Comparison of ENCODE assay signal across 11 cellular contexts in the genomic region with DNA sequence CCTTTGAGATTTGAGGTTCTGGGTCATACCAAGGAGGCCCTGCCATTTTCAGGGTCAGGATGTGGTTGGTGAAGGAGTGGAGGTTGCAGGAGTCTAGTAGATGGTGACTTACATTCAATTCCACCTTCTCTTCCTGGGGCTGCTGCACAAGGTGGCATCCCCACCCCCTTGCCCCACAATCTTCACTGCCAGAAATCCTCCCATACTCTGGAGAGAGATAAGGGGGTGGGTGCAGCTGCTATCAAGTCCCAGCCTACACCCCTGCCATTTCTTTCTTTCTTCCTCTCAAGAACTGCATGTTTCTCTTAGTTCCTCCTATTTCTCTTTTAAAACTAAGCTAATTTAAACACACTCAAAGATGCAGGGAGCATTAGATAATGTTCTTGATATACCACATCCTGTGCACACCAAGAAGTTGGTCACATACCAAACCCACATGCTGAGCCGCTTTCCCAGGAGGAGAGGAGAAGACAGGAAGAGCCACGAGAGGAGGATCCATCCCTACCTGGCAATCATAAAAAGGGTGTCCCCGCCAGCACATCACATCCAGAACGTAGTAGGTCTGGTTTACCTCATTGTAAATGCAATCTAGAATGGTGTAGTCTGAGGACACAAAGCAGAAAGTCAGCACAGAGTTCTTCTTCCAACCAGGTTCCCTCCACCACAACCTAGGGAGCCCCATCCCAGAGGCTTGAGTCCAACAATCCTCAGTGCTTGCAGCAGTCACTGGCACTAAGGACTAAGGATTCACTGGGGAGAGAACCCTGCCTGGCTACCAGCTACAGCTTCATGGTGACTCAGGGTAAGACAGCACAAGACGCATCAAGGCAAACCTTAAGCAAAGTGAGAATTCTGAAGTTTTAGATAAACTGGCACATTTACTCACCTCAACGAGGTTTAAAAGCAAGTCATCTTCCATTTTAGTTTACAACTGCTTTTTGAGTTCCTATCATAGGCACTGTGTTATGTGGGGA. TPM values are rescaled to one million over a fixed set of nuclear protein-coding genes. Genes with fewer than 3 reads are reported as not detected.
A peak's percentile ranks its signal among the peaks of the same experiment; 100 is the strongest.
DNase-seq lines count a peak whose midpoint lies in the region; ATAC-seq and TF ChIP-seq lines count a peak whose summit lies in the region.
"Had no signal": no experiment of that assay in that cellular context is flagged by ENCODE, and none has a peak within 500 bp of the region (broad histone marks: within the 10 kb centered on the region; RNA-seq: fewer than 3 reads in every experiment).

No MANE protein-coding gene starts in this region.

- peak; percentile 67 to 78 for ATAC-seq in activated T-cell treated with anti-CD3 and anti-CD28 coated beads, Interleukin-2, amount 50 U/mL, for 72 hours (replicated peaks in 1 of 2)

- H3K9me3 ChIP-seq in KOPT-K1 (ENCODE audit: insufficient read depth, low read length, poor library complexity, severe bottlenecking): no peaks in the 10 kb centered on the region

- intact Hi-C loops in CD14-positive monocyte (cut with micrococcal nuclease): no loop called here

- peaks cover 75% of the 10 kb centered on the region for H3K36me3 ChIP-seq in KOPT-K1 (ENCODE audit: insufficient read depth, low read length)

- peaks cover 0 to 2% (median 1%) of the 10 kb centered on the region in 3 donors for H3K27me3 Mint-ChIP-seq in CD14-positive monocyte (ENCODE audit: low read depth in 3 of 3)
- no peaks in the 10 kb centered on the region for H3K27me3 Mint-ChIP-seq in activated T-cell treated with anti-CD3 and anti-CD28 coated beads, Interleukin-2, amount 50 U/mL, for 72 hours (ENCODE audit: low read depth)
- no peaks in the 10 kb centered on the region for H3K27me3 Mint-ChIP-seq in endothelial cell (ENCODE audit: unreplicated experiment)

- DNase-seq in CD14-positive monocyte (ENCODE audit: low spot score) (no peak), inferior parietal cortex (ENCODE audit: extremely low spot score) (peak; percentile 4), substantia nigra (lab: John Stamatoyannopoulos, UW) (no peak), DMS53 (lab: John Stamatoyannopoulos, UW) (no peak), endothelial cell (ENCODE audit: low spot score) (no peak)
- DNase-seq in activated T-cell treated with anti-CD3 and anti-CD28 coated beads, Interleukin-2, amount 50 U/mL, for 72 hours: peak in 1 of 2 donors; percentile 22
- no peak for DNase-seq in NK-92 treated with Interleukin-12 subunit alpha and Interleukin-12 subunit beta, amount 100 ng/mL, for 24 hours (lab: John Stamatoyannopoulos, UW)
- DNase-seq: NCI-H1436 had no signal

- H3K4me1 Mint-ChIP-seq in CD14-positive monocyte (no peaks in the 10 kb centered on the region), endothelial cell (ENCODE audit: unreplicated experiment) (no peaks in the 10 kb centered on the region)
- peaks cover 33% of the 10 kb centered on the region for H3K4me1 Mint-ChIP-seq in activated T-cell treated with anti-CD3 and anti-CD28 coated beads, Interleukin-2, amount 50 U/mL, for 72 hours (ENCODE audit: low read depth)

- H3K36me3 Mint-ChIP-seq in CD14-positive monocyte (peaks cover 63 to 90% of the 10 kb centered on the region in 2 donors), endothelial cell (ENCODE audit: low read depth, unreplicated experiment) (peaks cover 32% of the 10 kb centered on the region)
- H3K36me3 Mint-ChIP-seq in activated T-cell treated with anti-CD3 and anti-CD28 coated beads, Interleukin-2, amount 50 U/mL, for 72 hours (ENCODE audit: insufficient read depth in 2 of 2): peaks cover 4 to 38% of the 10 kb centered on the region in 2 donors

- H3K27ac ChIP-seq in KOPT-K1 (ENCODE audit: low read depth, low read length, poor library complexity, severe bottlenecking) (peak overlapping the region; percentile 83), substantia nigra (ENCODE audit: low read depth, low read length, poor library complexity, severe bottlenecking) (no peak overlapping the region)
- H3K27ac ChIP-seq: C4-2B, HL-60 had no signal

- H3K4me3 Mint-ChIP-seq in CD14-positive monocyte (no peak overlapping the region), endothelial cell (ENCODE audit: unreplicated experiment) (no peak overlapping the region)
- H3K4me3 Mint-ChIP-seq in activated T-cell treated with anti-CD3 and anti-CD28 coated beads, Interleukin-2, amount 50 U/mL, for 72 hours: peak overlapping the region; percentile 60 to 68

- TF ChIP-seq CTCF in CD14-positive monocyte (IDR thresholded peaks at IDR 0.05): no peak
- no peak for TF ChIP-seq CTCF in endothelial cell (IDR thresholded peaks at IDR 0.05; ENCODE audit: unreplicated experiment)

- H3K27ac Mint-ChIP-seq in CD14-positive monocyte (peak overlapping the region in 4 of 7 donors; percentile 28 to 57 (median 36)), endothelial cell (ENCODE audit: unreplicated experiment) (no peak overlapping the region)
- H3K27ac Mint-ChIP-seq in activated T-cell treated with anti-CD3 and anti-CD28 coated beads, Interleukin-2, amount 50 U/mL, for 72 hours: peak overlapping the region; percentile 96

- no peaks in the 10 kb centered on the region for H3K9me3 Mint-ChIP-seq in CD14-positive monocyte
- no peaks in the 10 kb centered on the region for H3K9me3 Mint-ChIP-seq in activated T-cell treated with anti-CD3 and anti-CD28 coated beads, Interleukin-2, amount 50 U/mL, for 72 hours
- H3K9me3 Mint-ChIP-seq in endothelial cell (ENCODE audit: unreplicated experiment): no peaks in the 10 kb centered on the region

RNA-seq across cellular contexts. Expression of gene SNUPN, which starts 18.5 kb away (rescaled TPM):
- polyA plus RNA-seq in CD14-positive monocyte: 10 to 100 TPM; 29.3 to 31.8 TPM
- 10 to 100 TPM; 22.4 to 26.2 TPM for total RNA-seq in activated T-cell treated with anti-CD3 and anti-CD28 coated beads, Interleukin-2, amount 50 U/mL, for 72 hours
- total RNA-seq in endothelial cell (ENCODE audit: unreplicated experiment): 16.5 TPM

RNA-seq across cellular contexts. Expression of gene PTPN9, which starts 27.9 kb away (rescaled TPM):
- 10 to 100 TPM; 21.1 to 28.0 TPM for polyA plus RNA-seq in CD14-positive monocyte
- total RNA-seq in activated T-cell treated with anti-CD3 and anti-CD28 coated beads, Interleukin-2, amount 50 U/mL, for 72 hours: 10 to 100 TPM; 20.3 to 26.1 TPM
- 41.9 TPM for total RNA-seq in endothelial cell (ENCODE audit: unreplicated experiment)

RNA-seq across cellular contexts. Expression of gene IMP3, which starts 33.0 kb away (rescaled TPM):
- 100 to 1,000 TPM in 1 of 2 donors, 10 to 100 TPM in 1; 99.3 to 119 TPM for polyA plus RNA-seq in CD14-positive monocyte
- 10 to 100 TPM; 57.5 to 61.0 TPM for total RNA-seq in activated T-cell treated with anti-CD3 and anti-CD28 coated beads, Interleukin-2, amount 50 U/mL, for 72 hours
- total RNA-seq in endothelial cell (ENCODE audit: unreplicated experiment): 33.5 TPM

RNA-seq across cellular contexts. Expression of gene SNX33, which starts 40.7 kb away (rescaled TPM):
- polyA plus RNA-seq in CD14-positive monocyte: 1 to 10 TPM; 2.4 TPM
- 1 to 10 TPM; 1.5 to 3.1 TPM for total RNA-seq in activated T-cell treated with anti-CD3 and anti-CD28 coated beads, Interleukin-2, amount 50 U/mL, for 72 hours
- total RNA-seq in endothelial cell (ENCODE audit: unreplicated experiment): 17.3 TPM

Comparison
In these comparisons a context has a peak if more than half of its experiments do, and no peak if none do; other contexts are left out.
1. H3K4me3 Mint-ChIP-seq: peak in activated T-cell treated with anti-CD3 and anti-CD28 coated beads, Interleukin-2, amount 50 U/mL, for 72 hours (2 of 2); none in CD14-positive monocyte (0 of 2) and endothelial cell (single experiment).